8 cellular contexts compared by ENCODE assay signal in the genomic region with DNA sequence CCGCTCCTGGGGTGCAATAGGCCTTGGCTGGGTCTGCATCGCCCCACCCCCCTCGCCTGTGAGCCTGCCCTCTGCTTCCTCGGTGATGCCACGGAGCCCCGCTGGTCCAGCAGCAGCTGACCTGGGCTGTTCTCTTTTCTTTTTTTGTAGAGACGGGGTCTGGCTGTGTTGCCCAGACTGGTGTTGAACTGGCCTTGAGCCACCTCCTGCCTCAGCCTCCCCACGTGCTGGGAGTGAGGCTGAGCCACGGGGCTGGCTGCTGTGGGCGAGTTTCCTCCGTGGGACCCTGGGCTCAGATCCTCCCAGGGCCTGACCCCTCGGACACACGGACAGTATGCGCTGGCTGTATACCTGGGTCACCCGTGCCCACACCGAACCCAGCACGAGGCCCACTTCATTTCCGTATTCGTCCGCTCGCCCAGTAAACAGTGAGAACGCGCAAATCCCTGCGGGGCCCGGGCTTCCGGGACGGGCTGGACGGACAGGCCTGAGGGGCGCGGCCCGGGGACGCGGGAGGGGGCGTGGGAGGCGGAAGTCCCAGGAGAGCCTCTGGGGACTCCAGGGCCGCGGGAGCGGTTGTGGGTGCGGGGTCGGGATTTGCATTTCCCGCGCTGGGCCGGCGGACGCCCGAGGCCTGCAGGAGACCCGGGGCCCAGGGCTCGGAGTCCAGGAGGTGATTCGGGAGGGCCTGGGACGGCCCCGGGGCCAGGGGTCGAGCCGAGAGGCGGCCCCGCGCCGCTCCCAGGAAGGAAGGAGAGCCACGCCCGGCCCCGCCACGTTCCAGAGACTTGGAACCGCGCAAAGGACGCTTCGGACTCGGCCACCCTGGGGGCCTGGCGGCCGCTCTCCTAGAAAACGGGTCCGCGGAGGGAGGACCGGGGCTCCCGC. TPM values are rescaled to one million over a fixed set of nuclear protein-coding genes. Genes with fewer than 3 reads are reported as not detected.
DNase-seq lines count a peak whose midpoint lies in the region; ATAC-seq and TF ChIP-seq lines count a peak whose summit lies in the region.

No MANE protein-coding gene starts in this region.

- no peaks in the 10 kb centered on the region for H3K36me3 Mint-ChIP-seq in stimulated activated effector memory CD8-positive, alpha-beta T cell treated with anti-CD3 and anti-CD28 coated beads, Interleukin-12 subunit alpha, Interleukin-12 subunit beta, amount 100 ng/mL, for 72 hours

- ATAC-seq in PC-3: peak; percentile 29
- ATAC-seq in stimulated activated effector memory CD8-positive, alpha-beta T cell treated with anti-CD3 and anti-CD28 coated beads, Interleukin-12 subunit alpha, Interleukin-12 subunit beta, amount 100 ng/mL, for 72 hours: no peak
- ATAC-seq in HG02970 (IDR thresholded peaks at IDR 0.05; ENCODE audit: low FRiP score, unreplicated experiment): no peak
- no peak for ATAC-seq in HG02623 (IDR thresholded peaks at IDR 0.05; ENCODE audit: unreplicated experiment)

- BruUV-seq in PC-3 (replicated peaks; lab: Mats Ljungman, UMichigan): no TSS peak

- H3K9me2 ChIP-seq in PC-3 (replicated peaks; ENCODE audit: low read length): no peaks in the 10 kb centered on the region

- peaks cover 40% of the 10 kb centered on the region for H3K4me1 ChIP-seq in PC-3 (ENCODE audit: insufficient read depth, low read length)

- H3K4me2 ChIP-seq in PC-3 (ENCODE audit: low read length): peak overlapping the region; percentile 82

- peak overlapping the region; percentile 85 for H3K27ac Mint-ChIP-seq in stimulated activated effector memory CD8-positive, alpha-beta T cell treated with anti-CD3 and anti-CD28 coated beads, Interleukin-12 subunit alpha, Interleukin-12 subunit beta, amount 100 ng/mL, for 72 hours

- POLR2A ChIA-PET in PC-3 (lab: Charles Lee; ENCODE audit: unreplicated experiment): no interaction called here

- intact Hi-C loops in PC-3 (cut with micrococcal nuclease) (loop anchor here (10.0 kb wide), 1 partner anchor 324 kb away; no protein-coding TSS in a partner anchor), cardiac septum (cut with DNase I) (loop anchor here (5.0 to 10.0 kb wide), 2 partner anchors 58 to 314 kb away; a partner anchor contains a TSS)

- H3K79me2 ChIP-seq in PC-3 (ENCODE audit: low read length): peaks cover 12% of the 10 kb centered on the region; the same call in 1 of the 2 replicates

- no peaks in the 10 kb centered on the region for H3K27me3 ChIP-seq in PC-3 (ENCODE audit: low read length)

- no peaks in the 10 kb centered on the region for H3K9me3 Mint-ChIP-seq in stimulated activated effector memory CD8-positive, alpha-beta T cell treated with anti-CD3 and anti-CD28 coated beads, Interleukin-12 subunit alpha, Interleukin-12 subunit beta, amount 100 ng/mL, for 72 hours

- no peaks in the 10 kb centered on the region for H4K20me1 ChIP-seq in PC-3 (ENCODE audit: low read length)

- peak overlapping the region; percentile 55 for H3K4me3 ChIP-seq in PC-3 (ENCODE audit: low read length)

- H3F3A ChIP-seq in PC-3 (ENCODE audit: low read length, unreplicated experiment): no peaks in the 10 kb centered on the region

- peak overlapping the region; percentile 31 for H3K4me3 Mint-ChIP-seq in stimulated activated effector memory CD8-positive, alpha-beta T cell treated with anti-CD3 and anti-CD28 coated beads, Interleukin-12 subunit alpha, Interleukin-12 subunit beta, amount 100 ng/mL, for 72 hours

- DNase-seq in GM19238 (ENCODE audit: insufficient read length, low spot score) (peak; percentile 78), PC-3 (peak; percentile 23), cardiac septum (ENCODE audit: low spot score) (peak; percentile 43), NCI-H2081 (lab: John Stamatoyannopoulos, UW) (no peak), OCI-M2 (lab: John Stamatoyannopoulos, UW; ENCODE audit: unreplicated experiment) (no peak)
- DNase-seq in stimulated activated effector memory CD8-positive, alpha-beta T cell treated with anti-CD3 and anti-CD28 coated beads, Interleukin-12 subunit alpha, Interleukin-12 subunit beta, amount 100 ng/mL, for 72 hours (ENCODE audit: low spot score in 2 of 2): no peak

- CTCF ChIA-PET in PC-3 (lab: Charles Lee): no interaction called here

- peak overlapping the region; percentile 80 for H3K9ac ChIP-seq in PC-3 (ENCODE audit: low read length)

- no peaks in the 10 kb centered on the region for H3K36me3 ChIP-seq in PC-3 (ENCODE audit: low read depth, low read length)

- peak overlapping the region; percentile 73; the same call in 1 of the 2 replicates for H2AFZ ChIP-seq in PC-3 (ENCODE audit: low read length)

- TF ChIP-seq CTCF in PC-3 (conservative IDR thresholded peaks at IDR 0.05; ENCODE audit: low read depth, low read length): no peak

- H3K9me3 ChIP-seq in PC-3 (ENCODE audit: low read length): no peaks in the 10 kb centered on the region

- H3K27ac ChIP-seq in PC-3 (ENCODE audit: low read length): peak overlapping the region; percentile 44

- H3K4me1 Mint-ChIP-seq in stimulated activated effector memory CD8-positive, alpha-beta T cell treated with anti-CD3 and anti-CD28 coated beads, Interleukin-12 subunit alpha, Interleukin-12 subunit beta, amount 100 ng/mL, for 72 hours: peaks cover 23% of the 10 kb centered on the region

RNA-seq across cellular contexts. Expression of a gene that starts 57.8 kb away (rescaled TPM):
- total RNA-seq in PC-3 (2014; rRNA removed) (119 and 151 TPM in 2 replicates), cardiac septum (171 TPM)

Comparison
In these comparisons a context has a peak if more than half of its experiments do, and no peak if none do; other contexts are left out.
1. DNase-seq: peak in GM19238 (single experiment), PC-3 (single experiment) and cardiac septum (single experiment); none in stimulated activated effector memory CD8-positive, alpha-beta T cell treated with anti-CD3 and anti-CD28 coated beads, Interleukin-12 subunit alpha, Interleukin-12 subunit beta, amount 100 ng/mL, for 72 hours (0 of 2), NCI-H2081 (0 of 2) and OCI-M2 (single experiment).